Comparison of ENCODE assay signal across 1 cellular context in the genomic region with DNA sequence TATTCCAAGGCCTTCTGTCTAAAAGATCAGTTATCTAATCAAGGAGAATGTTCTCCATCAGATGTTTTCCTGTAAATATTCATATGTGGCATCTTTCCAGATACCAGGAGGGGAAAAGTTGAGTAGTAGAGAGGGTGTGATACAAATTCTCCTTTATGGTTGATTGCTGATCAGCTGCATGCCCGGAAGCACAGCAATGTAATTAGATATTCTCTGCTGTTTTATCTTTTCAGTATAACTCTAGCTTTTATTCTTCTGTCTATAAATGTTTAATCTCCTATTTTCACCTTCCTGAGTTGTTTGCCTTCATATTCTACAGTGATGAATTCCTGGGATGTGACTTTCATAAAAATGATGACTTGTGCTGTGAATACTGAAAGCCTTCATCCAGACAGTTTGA.
TF ChIP-seq lines count a peak whose summit lies in the region.

No MANE protein-coding gene starts in this region.

TF ChIP-seq in GM12878, 131 proteins besides CTCF, POLR2A, EP300 and RAD21 (continued from another document):
- TF ChIP-seq ZNF274 (IDR thresholded peaks at IDR 0.05; ENCODE audit: insufficient read depth, insufficient read length) (no peak), SIN3A (IDR thresholded peaks at IDR 0.05; ENCODE audit: low read depth, low read length) (no peak), SMAD1 (IDR thresholded peaks at IDR 0.05; ENCODE audit: low read depth, partially characterized antibody) (no peak), CBFB (IDR thresholded peaks at IDR 0.05; ENCODE audit: low read depth) (no peak), ZZZ3 (IDR thresholded peaks at IDR 0.05; ENCODE audit: control insufficient read depth, insufficient read length, low read depth) (no peak)
